Comparison of ENCODE assay signal across 20 cellular contexts in genomic region chr1:180254854-180255253, GRCh38. TPM values are rescaled to one million over a fixed set of nuclear protein-coding genes. Genes with fewer than 3 reads are reported as not detected.
"Had no signal": no experiment of that assay in that cellular context is flagged by ENCODE, and none has a peak within 500 bp of the region (broad histone marks: within the 10 kb centered on the region; RNA-seq: fewer than 3 reads in every experiment).

No MANE protein-coding gene starts in this region.

- ATAC-seq: natural killer cell treated with Interleukin-12 subunit alpha and Interleukin-12 subunit beta and Interleukin-15 and Interleukin-18, amount 100 ng/mL, for 72 hours; stimulated activated naive CD8-positive, alpha-beta T cell treated with anti-CD3 and anti-CD28 coated beads, Interleukin-15, Interleukin-2, amounts not matched to agents 100 U/mL and 50 U/mL, for 24 hours; upper lobe of right lung had no signal

- DNase-seq: activated CD4-positive, alpha-beta memory T cell treated with anti-CD3 and anti-CD28 coated beads for 36 hours; activated CD4-positive, alpha-beta T cell treated with anti-CD3 and anti-CD28 coated beads for 4 hours; activated CD4-positive, CD25-positive, alpha-beta regulatory T cell; activated naive CD4-positive, alpha-beta T cell treated with anti-CD3 and anti-CD28 coated beads for 36 hours; activated T-cell treated with anti-CD3 and anti-CD28 coated beads, Interleukin-2, amount 50 U/mL, for 48 hours; amygdala; cerebellar nuclear complex; foreskin fibroblast; kidney; left ventricle myocardium inferior; midbrain; nucleus accumbens; stimulated activated CD4-positive, alpha-beta T cell treated with anti-CD3 and anti-CD28 coated beads, Interleukin-4, amount 100 ng/mL, for 4 hours; stimulated activated naive CD8-positive, alpha-beta T cell treated with anti-CD3 and anti-CD28 coated beads, Interleukin-15, Interleukin-2, amounts not matched to agents 100 U/mL and 50 U/mL, for 24 hours; thyroid gland; upper lobe of right lung had no signal

- H3K27me3 ChIP-seq: thyroid gland had no signal

- H3K9me3 ChIP-seq: left ventricle myocardium inferior, thyroid gland, upper lobe of right lung had no signal

- H3K4me3 ChIP-seq: coronary artery, left ventricle myocardium inferior, thyroid gland, upper lobe of right lung had no signal

- H3K27ac ChIP-seq: coronary artery, left ventricle myocardium inferior, thyroid gland, upper lobe of right lung had no signal

- H3K36me3 ChIP-seq: left ventricle myocardium inferior, thyroid gland, upper lobe of right lung had no signal

- H3K4me1 ChIP-seq: left ventricle myocardium inferior, thyroid gland, upper lobe of right lung had no signal

RNA-seq across cellular contexts. Expression of gene LHX4, which starts 24.8 kb away (rescaled TPM):
- total RNA-seq: activated CD4-positive, alpha-beta memory T cell treated with anti-CD3 and anti-CD28 coated beads for 36 hours; activated naive CD4-positive, alpha-beta T cell treated with anti-CD3 and anti-CD28 coated beads for 36 hours; epithelial cell of proximal tubule; kidney; left ventricle myocardium inferior; lung microvascular endothelial cell; natural killer cell treated with Interleukin-12 subunit alpha and Interleukin-12 subunit beta and Interleukin-15 and Interleukin-18, amount 100 ng/mL, for 72 hours; thyroid gland; upper lobe of right lung had no signal
